17 cellular contexts compared by ENCODE assay signal in genomic region chr6:91020741-91021140, GRCh38.
DNase-seq lines count a peak whose midpoint lies in the region; ATAC-seq and TF ChIP-seq lines count a peak whose summit lies in the region.
"Had no signal": no experiment of that assay in that cellular context is flagged by ENCODE, and none has a peak within 500 bp of the region (broad histone marks: within the 10 kb centered on the region; RNA-seq: fewer than 3 reads in every experiment).

No MANE protein-coding gene starts in this region.

- H3K36me3 ChIP-seq in gastroesophageal sphincter = no peaks in the 10 kb centered on the region
- H3K36me3 ChIP-seq: Peyer's patch had no signal

- ATAC-seq in activated naive CD4-positive, alpha-beta T cell treated with anti-CD3 and anti-CD28 coated beads, Interleukin-2, amount 50 U/mL, for 72 hours = no peak
- ATAC-seq in GM21723 (IDR thresholded peaks at IDR 0.05; ENCODE audit: unreplicated experiment) (peak; percentile 96), HG03159 (IDR thresholded peaks at IDR 0.05; ENCODE audit: unreplicated experiment) (peak; percentile 66), gastroesophageal sphincter (no peak)
- ATAC-seq: CD8-positive, alpha-beta T cell had no signal

- H3K9me3 ChIP-seq in gastroesophageal sphincter = no peaks in the 10 kb centered on the region
- H3K9me3 ChIP-seq: Peyer's patch had no signal

- H3K4me1 Mint-ChIP-seq in activated naive CD4-positive, alpha-beta T cell treated with anti-CD3 and anti-CD28 coated beads, Interleukin-2, amount 10 ng/mL, durations not matched to agents 7 days and 5 days = no peaks in the 10 kb centered on the region
- H3K4me1 Mint-ChIP-seq: central memory CD8-positive, alpha-beta T cell had no signal

- H3K27me3 Mint-ChIP-seq in activated naive CD4-positive, alpha-beta T cell treated with anti-CD3 and anti-CD28 coated beads, Interleukin-2, amount 10 ng/mL, durations not matched to agents 7 days and 5 days = peaks cover 6% of the 10 kb centered on the region
- H3K27me3 Mint-ChIP-seq: central memory CD8-positive, alpha-beta T cell had no signal

- CTCF ChIA-PET in activated naive CD4-positive, alpha-beta T cell treated with anti-CD3 and anti-CD28 coated beads, Interleukin-2, amount 10 ng/mL, durations not matched to agents 7 days and 5 days (lab: Charles Lee) = no interaction called here

- peak overlapping the region; percentile 33 for H3K27ac Mint-ChIP-seq in activated naive CD4-positive, alpha-beta T cell treated with anti-CD3 and anti-CD28 coated beads, Interleukin-2, amount 10 ng/mL, durations not matched to agents 7 days and 5 days
- no peak overlapping the region for H3K27ac Mint-ChIP-seq in activated naive CD4-positive, alpha-beta T cell treated with anti-CD3 and anti-CD28 coated beads, Interleukin-2, amount 50 U/mL, for 72 hours
- H3K27ac Mint-ChIP-seq: CD8-positive, alpha-beta T cell; T-helper 1 cell treated with Interleukin-12 subunit alpha and Interleukin-12 subunit beta and Interleukin-4 antibody, amounts not matched to agents 30 μg/mL and 1 μg/mL, for 36 hours had no signal

- H3K4me1 ChIP-seq in gastroesophageal sphincter = no peaks in the 10 kb centered on the region
- H3K4me1 ChIP-seq: Peyer's patch had no signal

- no peaks in the 10 kb centered on the region for H3K36me3 Mint-ChIP-seq in activated naive CD4-positive, alpha-beta T cell treated with anti-CD3 and anti-CD28 coated beads, Interleukin-2, amount 10 ng/mL, durations not matched to agents 7 days and 5 days
- H3K36me3 Mint-ChIP-seq in activated naive CD4-positive, alpha-beta T cell treated with anti-CD3 and anti-CD28 coated beads, Interleukin-2, amount 50 U/mL, for 72 hours = no peaks in the 10 kb centered on the region
- H3K36me3 Mint-ChIP-seq: CD8-positive, alpha-beta T cell had no signal

- no peak overlapping the region for H3K27ac ChIP-seq in gastroesophageal sphincter
- H3K27ac ChIP-seq: 22Rv1, Peyer's patch had no signal

- H3K9me3 Mint-ChIP-seq in activated naive CD4-positive, alpha-beta T cell treated with anti-CD3 and anti-CD28 coated beads, Interleukin-2, amount 10 ng/mL, durations not matched to agents 7 days and 5 days = no peaks in the 10 kb centered on the region
- H3K9me3 Mint-ChIP-seq in activated naive CD4-positive, alpha-beta T cell treated with anti-CD3 and anti-CD28 coated beads, Interleukin-2, amount 50 U/mL, for 72 hours = no peaks in the 10 kb centered on the region
- H3K9me3 Mint-ChIP-seq: CD8-positive, alpha-beta T cell; T-helper 1 cell treated with Interleukin-12 subunit alpha and Interleukin-12 subunit beta and Interleukin-4 antibody, amounts not matched to agents 30 μg/mL and 1 μg/mL, for 36 hours had no signal

- no peaks in the 10 kb centered on the region for H3K27me3 ChIP-seq in gastroesophageal sphincter
- H3K27me3 ChIP-seq: Peyer's patch had no signal

- DNase-seq in activated naive CD4-positive, alpha-beta T cell treated with anti-CD3 and anti-CD28 coated beads, Interleukin-2, amount 10 ng/mL, durations not matched to agents 7 days and 5 days = no peak
- DNase-seq in activated naive CD4-positive, alpha-beta T cell treated with anti-CD3 and anti-CD28 coated beads, Interleukin-2, amount 50 U/mL, for 72 hours (ENCODE audit: low spot score in 2 of 2) = no peak
- peak; percentile 31 for DNase-seq in renal cortical epithelial cell (ENCODE audit: low read depth)
- no peak for DNase-seq in stimulated activated naive CD4-positive, alpha-beta T cell treated with Interleukin-2 at 50 U/mL for 16 hours (lab: John Stamatoyannopoulos, UW)
- DNase-seq in SIG-M5 treated with dmso at 0.1 percent for 504 hours (lab: John Stamatoyannopoulos, UW; ENCODE audit: unreplicated experiment) = no peak
- DNase-seq: activated CD4-positive, alpha-beta T cell treated with anti-CD3 and anti-CD28 coated beads for 1 hour; CD8-positive, alpha-beta T cell; midbrain; NCI-H1436; NCI-H524; Peyer's patch had no signal

- TF ChIP-seq EP300 in gastroesophageal sphincter (IDR thresholded peaks at IDR 0.05) = no peak

- TF ChIP-seq CTCF in gastroesophageal sphincter (IDR thresholded peaks at IDR 0.05) = no peak

- no peak overlapping the region for H3K4me3 Mint-ChIP-seq in activated naive CD4-positive, alpha-beta T cell treated with anti-CD3 and anti-CD28 coated beads, Interleukin-2, amount 10 ng/mL, durations not matched to agents 7 days and 5 days
- H3K4me3 Mint-ChIP-seq: CD8-positive, alpha-beta T cell; central memory CD8-positive, alpha-beta T cell; T-helper 1 cell treated with Interleukin-12 subunit alpha and Interleukin-12 subunit beta and Interleukin-4 antibody, amounts not matched to agents 30 μg/mL and 1 μg/mL, for 36 hours had no signal

- TF ChIP-seq POLR2A in gastroesophageal sphincter (IDR thresholded peaks at IDR 0.05) = no peak

- 42 to 83% methylated on average over 1 of the region's 1 CpG for WGBS in gastroesophageal sphincter (ENCODE audit: low coverage in 1 of 2), 2 donors

- no peak overlapping the region for H3K4me3 ChIP-seq in gastroesophageal sphincter
- H3K4me3 ChIP-seq: Peyer's patch had no signal

Comparison
In these comparisons a context has a peak if more than half of its experiments do, and no peak if none do; other contexts are left out.
1. ATAC-seq: peak in GM21723 (single experiment) and HG03159 (single experiment); none in activated naive CD4-positive, alpha-beta T cell treated with anti-CD3 and anti-CD28 coated beads, Interleukin-2, amount 50 U/mL, for 72 hours (0 of 2) and gastroesophageal sphincter (single experiment).